In the genomic region with DNA sequence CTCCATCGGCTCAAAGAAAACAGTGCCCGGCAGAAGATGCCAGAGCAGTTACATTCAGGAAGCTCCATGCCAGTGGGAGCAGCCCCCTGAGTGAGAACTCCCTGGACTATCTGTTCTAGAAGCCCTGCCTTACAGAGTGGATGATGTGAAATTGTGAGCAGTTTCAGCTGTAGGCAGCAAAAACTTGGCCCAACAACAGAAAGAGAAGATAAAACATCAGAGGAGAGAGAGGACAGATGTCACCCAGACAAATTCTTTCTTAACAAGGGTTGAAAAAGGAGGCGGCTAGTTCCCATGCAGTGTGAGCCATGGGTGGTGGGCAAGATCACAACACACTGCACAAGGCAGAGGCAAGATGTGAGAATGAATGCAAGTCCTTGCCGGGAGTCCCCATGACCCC, we compare ENCODE assay signal across 37 cellular contexts. TPM values are rescaled to one million over a fixed set of nuclear protein-coding genes. Genes with fewer than 3 reads are reported as not detected.
"Had no signal": no experiment of that assay in that cellular context is flagged by ENCODE, and none has a peak within 500 bp of the region (broad histone marks: within the 10 kb centered on the region; RNA-seq: fewer than 3 reads in every experiment).

No MANE protein-coding gene starts in this region.

- FAIRE-seq: astrocyte, TTC549 had no signal

- DNase-seq: activated B cell treated with CpG ODN at 0.5 μM for 24 hours; activated CD4-positive, alpha-beta memory T cell treated with anti-CD3 and anti-CD28 coated beads for 36 hours; activated CD4-positive, alpha-beta T cell treated with anti-CD3 and anti-CD28 coated beads for 4 hours; activated CD4-positive, alpha-beta T cell treated with anti-CD3 and anti-CD28 coated beads, Interleukin-2, amount 10 ng/mL, durations not matched to agents 24 days and 14 days; activated CD4-positive, alpha-beta T cell treated with anti-CD3 and anti-CD28 coated beads, Interleukin-2, amount 50 U/mL, for 1 hour; activated CD4-positive, alpha-beta T cell treated with anti-CD3 and anti-CD28 coated beads, Interleukin-2, amount 50 U/mL, for 4 hours; activated CD4-positive, CD25-positive, alpha-beta regulatory T cell treated with anti-CD3 and anti-CD28 coated beads, Interleukin-2, amount 50 U/mL, for 72 hours; activated CD8-positive, alpha-beta memory T cell treated with anti-CD3 and anti-CD28 coated beads, Interleukin-2, amount 50 U/mL, for 4 hours; activated CD8-positive, alpha-beta T cell treated with anti-CD3 and anti-CD28 coated beads for 36 hours; activated effector memory CD4-positive, alpha-beta T cell treated with anti-CD3 and anti-CD28 coated beads, Interleukin-2, amount 50 U/mL, for 16 hours; activated gamma-delta T cell treated with Interleukin-2 at 50 U/mL for 16 hours; activated naive CD4-positive, alpha-beta T cell; activated naive CD4-positive, alpha-beta T cell treated with anti-CD3 and anti-CD28 coated beads for 36 hours; activated naive CD4-positive, alpha-beta T cell treated with anti-CD3 and anti-CD28 coated beads, Interleukin-2, amount 50 U/mL, for 16 hours; activated naive CD8-positive, alpha-beta T cell treated with anti-CD3 and anti-CD28 coated beads for 36 hours; activated T-cell treated with anti-CD3 and anti-CD28 coated beads for 4 hours; activated T-cell treated with anti-CD3 and anti-CD28 coated beads, Interleukin-2, amount 50 U/mL, for 1 hour; activated T-cell treated with anti-CD3 and anti-CD28 coated beads, Interleukin-2, amount 50 U/mL, for 48 hours; adrenal gland; amniotic stem cell; aorta; body of pancreas; brain microvascular endothelial cell; central memory CD4-positive, alpha-beta T cell; T-cell; T-helper 17 cell; T-helper 9 cell had no signal

- H3K27ac Mint-ChIP-seq: activated B cell treated with CpG ODN at 0.5 μM for 24 hours; activated CD4-positive, alpha-beta memory T cell treated with anti-CD3 and anti-CD28 coated beads for 36 hours; activated CD4-positive, alpha-beta T cell treated with anti-CD3 and anti-CD28 coated beads, Interleukin-2, amount 10 ng/mL, durations not matched to agents 24 days and 14 days; activated CD8-positive, alpha-beta T cell treated with anti-CD3 and anti-CD28 coated beads for 36 hours; activated naive CD4-positive, alpha-beta T cell treated with anti-CD3 and anti-CD28 coated beads for 36 hours; activated naive CD4-positive, alpha-beta T cell treated with anti-CD3 and anti-CD28 coated beads, Interleukin-2, amount 50 U/mL, for 72 hours; activated naive CD8-positive, alpha-beta T cell treated with anti-CD3 and anti-CD28 coated beads for 36 hours; activated T-helper 17 cell treated with anti-CD3 and anti-CD28 coated beads, Interleukin-2, amount 50 U/mL, for 72 hours; T-cell; T-helper 2 cell treated with Interferon-gamma antibody and Interleukin-4, amounts not matched to agents 5 μg/mL and 100 μg/mL, for 36 hours had no signal

- H3K36me3 Mint-ChIP-seq: activated CD4-positive, alpha-beta memory T cell treated with anti-CD3 and anti-CD28 coated beads for 36 hours; activated naive CD4-positive, alpha-beta T cell treated with anti-CD3 and anti-CD28 coated beads, Interleukin-2, amount 50 U/mL, for 72 hours; activated naive CD8-positive, alpha-beta T cell treated with anti-CD3 and anti-CD28 coated beads for 36 hours; T-cell had no signal

- H3K9me3 Mint-ChIP-seq: activated B cell treated with CpG ODN at 0.5 μM for 24 hours; activated CD4-positive, alpha-beta memory T cell treated with anti-CD3 and anti-CD28 coated beads for 36 hours; activated CD4-positive, alpha-beta T cell treated with anti-CD3 and anti-CD28 coated beads, Interleukin-2, amount 10 ng/mL, durations not matched to agents 24 days and 14 days; activated CD8-positive, alpha-beta T cell treated with anti-CD3 and anti-CD28 coated beads for 36 hours; activated naive CD4-positive, alpha-beta T cell treated with anti-CD3 and anti-CD28 coated beads for 36 hours; activated naive CD4-positive, alpha-beta T cell treated with anti-CD3 and anti-CD28 coated beads, Interleukin-2, amount 50 U/mL, for 72 hours; activated naive CD8-positive, alpha-beta T cell treated with anti-CD3 and anti-CD28 coated beads for 36 hours; activated T-helper 17 cell treated with anti-CD3 and anti-CD28 coated beads, Interleukin-2, amount 50 U/mL, for 72 hours; T-cell; T-helper 2 cell treated with Interferon-gamma antibody and Interleukin-4, amounts not matched to agents 5 μg/mL and 100 μg/mL, for 36 hours had no signal

- H3K27ac ChIP-seq: adrenal gland, body of pancreas, brain microvascular endothelial cell, breast epithelium, VCaP had no signal

- H3K27me3 ChIP-seq: adrenal gland, body of pancreas, brain microvascular endothelial cell, breast epithelium had no signal

- H3K4me1 ChIP-seq: breast epithelium had no signal

- H3K4me3 Mint-ChIP-seq: activated B cell treated with CpG ODN at 0.5 μM for 24 hours; activated CD4-positive, alpha-beta memory T cell treated with anti-CD3 and anti-CD28 coated beads for 36 hours; activated CD4-positive, alpha-beta T cell treated with anti-CD3 and anti-CD28 coated beads, Interleukin-2, amount 10 ng/mL, durations not matched to agents 24 days and 14 days; activated CD8-positive, alpha-beta T cell treated with anti-CD3 and anti-CD28 coated beads for 36 hours; activated naive CD4-positive, alpha-beta T cell treated with anti-CD3 and anti-CD28 coated beads for 36 hours; activated naive CD8-positive, alpha-beta T cell treated with anti-CD3 and anti-CD28 coated beads for 36 hours; activated T-helper 17 cell treated with anti-CD3 and anti-CD28 coated beads, Interleukin-2, amount 50 U/mL, for 72 hours; T-cell; T-helper 17 cell; T-helper 2 cell treated with Interferon-gamma antibody and Interleukin-4, amounts not matched to agents 5 μg/mL and 100 μg/mL, for 36 hours had no signal

- H3K9me3 ChIP-seq: adrenal gland, body of pancreas, breast epithelium had no signal

- H3K27me3 Mint-ChIP-seq: activated CD4-positive, alpha-beta memory T cell treated with anti-CD3 and anti-CD28 coated beads for 36 hours; activated T-helper 17 cell treated with anti-CD3 and anti-CD28 coated beads, Interleukin-2, amount 50 U/mL, for 72 hours; T-helper 17 cell had no signal

- H3K36me3 ChIP-seq: adrenal gland, brain microvascular endothelial cell, breast epithelium had no signal

- H3K4me3 ChIP-seq: adrenal gland, body of pancreas, breast epithelium had no signal

RNA-seq across cellular contexts. Expression of a gene that starts 46.6 kb away (rescaled TPM):
- total RNA-seq: activated B cell treated with CpG ODN at 0.5 μM for 24 hours; activated CD4-positive, alpha-beta memory T cell treated with anti-CD3 and anti-CD28 coated beads for 36 hours; activated CD4-positive, alpha-beta T cell treated with anti-CD3 and anti-CD28 coated beads, Interleukin-2, amount 10 ng/mL, durations not matched to agents 24 days and 14 days; activated CD8-positive, alpha-beta memory T cell treated with anti-CD3 and anti-CD28 coated beads for 36 hours; activated CD8-positive, alpha-beta T cell treated with anti-CD3 and anti-CD28 coated beads for 36 hours; activated naive CD4-positive, alpha-beta T cell treated with anti-CD3 and anti-CD28 coated beads for 36 hours; activated naive CD4-positive, alpha-beta T cell treated with anti-CD3 and anti-CD28 coated beads, Interleukin-2, amount 50 U/mL, for 72 hours; activated naive CD8-positive, alpha-beta T cell treated with anti-CD3 and anti-CD28 coated beads for 36 hours; activated T-helper 17 cell treated with anti-CD3 and anti-CD28 coated beads, Interleukin-2, amount 50 U/mL, for 72 hours; aorta; astrocyte; body of pancreas; breast epithelium; cardiac septum; T-cell; T-helper 1 cell treated with Interleukin-12 subunit alpha and Interleukin-12 subunit beta and Interleukin-4 antibody, amounts not matched to agents 30 ng/mL and 1 ng/mL, for 36 hours; T-helper 17 cell had no signal
- polyA plus RNA-seq: adrenal gland, aorta had no signal

RNA-seq across cellular contexts. Expression of a gene that starts 58.0 kb away (rescaled TPM):
- total RNA-seq: activated naive CD4-positive, alpha-beta T cell treated with anti-CD3 and anti-CD28 coated beads for 36 hours had no signal
